In the genomic region with DNA sequence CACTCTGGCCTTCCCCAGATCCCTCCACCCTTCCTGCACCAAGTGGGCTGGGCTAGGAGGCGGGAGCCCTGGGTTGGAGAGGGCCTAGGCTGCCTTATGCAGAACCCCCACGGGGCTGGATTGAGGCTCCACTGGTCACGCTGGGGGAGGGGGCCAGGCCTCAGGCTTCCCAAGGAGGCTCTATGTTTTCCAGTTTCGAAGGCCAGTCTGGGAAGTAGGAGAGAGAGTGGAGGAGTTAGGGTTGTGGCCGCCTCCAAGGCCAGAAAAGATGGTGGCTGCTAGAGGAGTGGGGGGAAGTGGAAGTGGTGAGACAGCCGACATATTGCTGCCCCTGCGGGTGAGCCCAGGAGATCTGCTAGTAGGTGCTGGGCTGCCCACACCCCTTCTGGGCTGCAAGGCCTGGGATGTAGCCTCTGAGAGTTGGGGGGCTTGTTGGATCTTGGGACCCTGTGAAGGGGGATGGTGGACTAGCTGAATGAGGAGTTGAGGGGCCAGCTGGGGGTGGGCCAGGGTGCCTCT, we compare ENCODE assay signal across 8 cellular contexts. TPM values are rescaled to one million over a fixed set of nuclear protein-coding genes. Genes with fewer than 3 reads are reported as not detected.
DNase-seq lines count a peak whose midpoint lies in the region; ATAC-seq and TF ChIP-seq lines count a peak whose summit lies in the region.

No MANE protein-coding gene starts in this region.

- intact Hi-C loops in ovary (cut with DNase I), result no loop called here

- no peak for TF ChIP-seq EP300 in ovary (IDR thresholded peaks at IDR 0.05)

- no peak for TF ChIP-seq POLR2A in ovary (IDR thresholded peaks at IDR 0.05)

- H4K20me1 ChIP-seq in BLaER1 treated with 17β-estradiol and CSF1 and Interleukin-3, amounts not matched to agents 10 nM and 100 nM, result peaks cover 49 to 62% (median 58%) of the 10 kb centered on the region in 11 experiments

- H3K9ac ChIP-seq in BLaER1 treated with 17β-estradiol and CSF1 and Interleukin-3, amounts not matched to agents 10 nM and 100 nM, result peak overlapping the region; percentile 92 to 99 (median 97)

- peak overlapping the region; percentile 95 to 96 (median 95) for H3K27ac Mint-ChIP-seq in IgD-negative memory B cell
- H3K27ac Mint-ChIP-seq in activated T-cell treated with anti-CD3 and anti-CD28 coated beads, Interleukin-2, amount 50 U/mL, for 24 hours, result peak overlapping the region; percentile 98

- WGBS in ovary, 3 donors, result 0 to 3% (median 1%) methylated on average over 7 of the region's 7 CpGs

- peak overlapping the region; percentile 96 to 98 (median 97) for H3K4me3 Mint-ChIP-seq in IgD-negative memory B cell
- H3K4me3 Mint-ChIP-seq in activated T-cell treated with anti-CD3 and anti-CD28 coated beads, Interleukin-2, amount 50 U/mL, for 24 hours, result peak overlapping the region; percentile 98

- H3K27me3 ChIP-seq in BLaER1 treated with 17β-estradiol and CSF1 and Interleukin-3, amounts not matched to agents 10 nM and 100 nM, result no peaks in the 10 kb centered on the region
- no peaks in the 10 kb centered on the region for H3K27me3 ChIP-seq in ovary

- ATAC-seq in GM21576 (IDR thresholded peaks at IDR 0.05; ENCODE audit: unreplicated experiment), result no peak
- no peak for ATAC-seq in HG03354 (IDR thresholded peaks at IDR 0.05; ENCODE audit: poor library complexity, severe bottlenecking, unreplicated experiment)

- TF ChIP-seq CTCF in fibroblast of the aortic adventitia (IDR thresholded peaks at IDR 0.05; ENCODE audit: insufficient read depth, low read length) (no peak), ovary (IDR thresholded peaks at IDR 0.05) (no peak)

- H3K4me2 ChIP-seq in BLaER1 treated with 17β-estradiol and CSF1 and Interleukin-3, amounts not matched to agents 10 nM and 100 nM, result peak overlapping the region; percentile 90 to 100 (median 97)

- DNase-seq in activated T-cell treated with anti-CD3 and anti-CD28 coated beads, Interleukin-2, amount 50 U/mL, for 24 hours, result peak; percentile 57
- DNase-seq in fibroblast of the aortic adventitia (ENCODE audit: low read depth), result peak; percentile 57
- DNase-seq in ovary, result peak in 1 of 5 donors; percentile 60
- DNase-seq in putamen (ENCODE audit: low spot score), result no peak

- no peaks in the 10 kb centered on the region for H3K36me3 Mint-ChIP-seq in IgD-negative memory B cell
- H3K36me3 Mint-ChIP-seq in activated T-cell treated with anti-CD3 and anti-CD28 coated beads, Interleukin-2, amount 50 U/mL, for 24 hours (ENCODE audit: low read depth), result peaks cover 51% of the 10 kb centered on the region

- H3K27me3 Mint-ChIP-seq in IgD-negative memory B cell, result no peaks in the 10 kb centered on the region
- H3K27me3 Mint-ChIP-seq in activated T-cell treated with anti-CD3 and anti-CD28 coated beads, Interleukin-2, amount 50 U/mL, for 24 hours, result no peaks in the 10 kb centered on the region

- peaks cover 27 to 33% (median 30%) of the 10 kb centered on the region in 3 donors for H3K4me1 Mint-ChIP-seq in IgD-negative memory B cell
- peaks cover 49% of the 10 kb centered on the region for H3K4me1 Mint-ChIP-seq in activated T-cell treated with anti-CD3 and anti-CD28 coated beads, Interleukin-2, amount 50 U/mL, for 24 hours (ENCODE audit: low read depth)

- H3K27ac ChIP-seq in BLaER1 treated with 17β-estradiol and CSF1 and Interleukin-3, amounts not matched to agents 10 nM and 100 nM, result peak overlapping the region; percentile 83 to 99 (median 94)
- peak overlapping the region; percentile 71 to 80 for H3K27ac ChIP-seq in ovary

- no peaks in the 10 kb centered on the region for H3K9me3 ChIP-seq in BLaER1 treated with 17β-estradiol and CSF1 and Interleukin-3, amounts not matched to agents 10 nM and 100 nM (replicated peaks in 1 of 11)
- H3K9me3 ChIP-seq in ovary, result no peaks in the 10 kb centered on the region

- peaks cover 16 to 41% (median 30%) of the 10 kb centered on the region in 11 experiments; a peak in 20 of 22 replicates for H3K36me3 ChIP-seq in BLaER1 treated with 17β-estradiol and CSF1 and Interleukin-3, amounts not matched to agents 10 nM and 100 nM
- no peaks in the 10 kb centered on the region for H3K36me3 ChIP-seq in ovary

- H3K4me3 ChIP-seq in BLaER1 treated with 17β-estradiol and CSF1 and Interleukin-3, amounts not matched to agents 10 nM and 100 nM, result peak overlapping the region; percentile 85 to 100 (median 94)
- peak overlapping the region; percentile 93 for H3K4me3 ChIP-seq in fibroblast of the aortic adventitia (ENCODE audit: low read depth, low read length)
- H3K4me3 ChIP-seq in ovary, result peak overlapping the region; percentile 69

- H3K4me1 ChIP-seq in BLaER1 treated with 17β-estradiol and CSF1 and Interleukin-3, amounts not matched to agents 10 nM and 100 nM, result peaks cover 55 to 67% (median 62%) of the 10 kb centered on the region in 10 experiments
- peaks cover 12% of the 10 kb centered on the region for H3K4me1 ChIP-seq in ovary (ENCODE audit: insufficient read depth)

- no peaks in the 10 kb centered on the region for H3K9me3 Mint-ChIP-seq in IgD-negative memory B cell
- no peaks in the 10 kb centered on the region for H3K9me3 Mint-ChIP-seq in activated T-cell treated with anti-CD3 and anti-CD28 coated beads, Interleukin-2, amount 50 U/mL, for 24 hours

RNA-seq across cellular contexts. Expression of gene GNAI2, which starts 1.2 kb away (rescaled TPM):
- polyA plus RNA-seq in IgD-negative memory B cell (689 TPM), ovary (100 to 1,000 TPM; 189 to 309 TPM)
- total RNA-seq in fibroblast of the aortic adventitia (ENCODE audit: low replicate concordance) (195 and 203 TPM in 2 replicates), ovary (100 to 1,000 TPM in 6 of 7 donors, 10 to 100 TPM in 1; 72.3 to 259 (median 212) TPM)

RNA-seq across cellular contexts. Expression of gene SEMA3B, which starts 31.8 kb away (rescaled TPM):
- polyA plus RNA-seq in IgD-negative memory B cell, result not detected
- total RNA-seq in fibroblast of the aortic adventitia (ENCODE audit: low replicate concordance), result 9.7 and 110 TPM in 2 replicates
- total RNA-seq in ovary, result 100 to 1,000 TPM in 1 of 7 donors, 10 to 100 TPM in 6; 18.4 to 224 (median 51.9) TPM
- 10 to 100 TPM in 1 of 2 donors, 1 to 10 TPM in 1; 5.0 to 30.9 TPM for polyA plus RNA-seq in ovary

RNA-seq across cellular contexts. Expression of gene SLC38A3, which starts 32.1 kb away (rescaled TPM):
- polyA plus RNA-seq in IgD-negative memory B cell (not detected), ovary (1 to 10 TPM; 1.6 to 6.6 TPM)
- total RNA-seq in fibroblast of the aortic adventitia (ENCODE audit: low replicate concordance) (0.27 TPM in 1 of 2 replicates, not detected in the other), ovary (10 to 100 TPM in 2 of 7 donors, 1 to 10 TPM in 5; 3.0 to 10.9 (median 8.3) TPM)

RNA-seq across cellular contexts. Expression of gene LSMEM2, which starts 41.7 kb away (rescaled TPM):
- polyA plus RNA-seq in IgD-negative memory B cell, result 0.30 TPM
- total RNA-seq in fibroblast of the aortic adventitia (ENCODE audit: low replicate concordance), result not detected in 2 replicates
- 1 to 10 TPM in 2 of 7 donors, under 1 TPM in 3, not detected in 2; 0.42 to 1.4 (median 0.76) TPM for total RNA-seq in ovary
- polyA plus RNA-seq in ovary, result 1 to 10 TPM in 1 of 2 donors, under 1 TPM in 1; 0.60 to 1.0 TPM

RNA-seq across cellular contexts. Expression of gene GNAT1, which starts 45.8 kb away (rescaled TPM):
- polyA plus RNA-seq in IgD-negative memory B cell, result not detected
- total RNA-seq in fibroblast of the aortic adventitia (ENCODE audit: low replicate concordance), result not detected in 2 replicates
- total RNA-seq in ovary, result not detected
- not detected for polyA plus RNA-seq in ovary
